ENCODE assay signal across 8 cellular contexts in genomic region chr4:121900132-121900983, GRCh38. TPM values are rescaled to one million over a fixed set of nuclear protein-coding genes. Genes with fewer than 3 reads are reported as not detected.
DNase-seq lines count a peak whose midpoint lies in the region; ATAC-seq and TF ChIP-seq lines count a peak whose summit lies in the region.

No MANE protein-coding gene starts in this region.

- no peak for TF ChIP-seq POLR2A in testis (IDR thresholded peaks at IDR 0.05)

- peak in 6 of 7 experiments; percentile 9 to 60 (median 46) for DNase-seq in CD8-positive, alpha-beta T cell
- DNase-seq in GM19238 (ENCODE audit: insufficient read length, low spot score), result peak; percentile 7
- DNase-seq in NCI-H748 treated with DMSO at 0.1 percent for 48 hours (lab: John Stamatoyannopoulos, UW), result peak; percentile 34
- peak; percentile 56 for DNase-seq in activated CD4-positive, alpha-beta memory T cell treated with anti-CD3 and anti-CD28 coated beads, Interleukin-2, amount 10 ng/mL, durations not matched to agents 7 days and 5 days
- DNase-seq in epidermal melanocyte (ENCODE audit: insufficient read length, low spot score), result peak; percentile 55
- DNase-seq in mucosa of gallbladder (ENCODE audit: low spot score), result peak; percentile 60
- peak; percentile 63 for DNase-seq in testis

- no peaks in the 10 kb centered on the region for H3K9me3 ChIP-seq in CD8-positive, alpha-beta T cell (ENCODE audit: low read length)
- H3K9me3 ChIP-seq in testis, result no peaks in the 10 kb centered on the region

- H3K27ac Mint-ChIP-seq in CD8-positive, alpha-beta T cell, result no peak overlapping the region
- H3K27ac Mint-ChIP-seq in activated CD4-positive, alpha-beta memory T cell treated with anti-CD3 and anti-CD28 coated beads, Interleukin-2, amount 10 ng/mL, durations not matched to agents 7 days and 5 days, result no peak overlapping the region

- intact Hi-C loops in CD8-positive, alpha-beta T cell (cut with DNase I, micrococcal nuclease), result loop anchor here (1.0 to 5.0 kb wide), 10 partner anchors 103 to 1027 kb away; partner anchors contain the start of gene BLTP1 (in 1 of the 2)
- intact Hi-C loops in testis (cut with DNase I; ENCODE audit: low total_unique reads), result no loop called here

- no peaks in the 10 kb centered on the region for H3K27me3 ChIP-seq in CD8-positive, alpha-beta T cell (ENCODE audit: insufficient read depth, low read length)
- no peaks in the 10 kb centered on the region for H3K27me3 ChIP-seq in testis

- peak; percentile 80 for ATAC-seq in CD8-positive, alpha-beta T cell
- peak; percentile 90 for ATAC-seq in HG03175 (IDR thresholded peaks at IDR 0.05; ENCODE audit: unreplicated experiment)

- H3K27ac ChIP-seq in CD8-positive, alpha-beta T cell (ENCODE audit: low read depth, low read length), result no peak overlapping the region
- H3K27ac ChIP-seq in testis, result no peak overlapping the region

- CTCF ChIA-PET in CD8-positive, alpha-beta T cell (lab: Charles Lee), result interaction anchor here (0.7 to 2.2 kb wide), 25 partner anchors 9 to 1030 kb away, joined by 3 to 15 read pairs (median 4); partner anchors contain the start of gene BLTP1
- CTCF ChIA-PET in activated CD4-positive, alpha-beta memory T cell treated with anti-CD3 and anti-CD28 coated beads, Interleukin-2, amount 10 ng/mL, durations not matched to agents 7 days and 5 days (lab: Charles Lee), result interaction anchor here (0.8 to 2.7 kb wide), 28 partner anchors 9 to 1030 kb away, joined by 3 to 36 read pairs (median 4); no protein-coding TSS in a partner anchor

- no peak overlapping the region for H3K4me3 Mint-ChIP-seq in CD8-positive, alpha-beta T cell
- no peak overlapping the region for H3K4me3 Mint-ChIP-seq in activated CD4-positive, alpha-beta memory T cell treated with anti-CD3 and anti-CD28 coated beads, Interleukin-2, amount 10 ng/mL, durations not matched to agents 7 days and 5 days

- peaks cover 10% of the 10 kb centered on the region for H3K4me1 Mint-ChIP-seq in CD8-positive, alpha-beta T cell (ENCODE audit: low read depth)
- peaks cover 4% of the 10 kb centered on the region for H3K4me1 Mint-ChIP-seq in activated CD4-positive, alpha-beta memory T cell treated with anti-CD3 and anti-CD28 coated beads, Interleukin-2, amount 10 ng/mL, durations not matched to agents 7 days and 5 days

- H3K36me3 Mint-ChIP-seq in CD8-positive, alpha-beta T cell, result no peaks in the 10 kb centered on the region
- no peaks in the 10 kb centered on the region for H3K36me3 Mint-ChIP-seq in activated CD4-positive, alpha-beta memory T cell treated with anti-CD3 and anti-CD28 coated beads, Interleukin-2, amount 10 ng/mL, durations not matched to agents 7 days and 5 days (ENCODE audit: low read depth)

- POLR2A ChIA-PET in CD8-positive, alpha-beta T cell (lab: Charles Lee), result interaction anchor here (0.7 kb wide), 1 partner anchor 17 kb away, joined by 3 read pairs; no protein-coding TSS in a partner anchor
- POLR2A ChIA-PET in activated CD4-positive, alpha-beta memory T cell treated with anti-CD3 and anti-CD28 coated beads, Interleukin-2, amount 10 ng/mL, durations not matched to agents 7 days and 5 days (lab: Charles Lee), result interaction anchor here (1.3 kb wide), 1 partner anchor 678 kb away, joined by 4 read pairs; no protein-coding TSS in a partner anchor

- peaks cover 4% of the 10 kb centered on the region for H3K4me1 ChIP-seq in CD8-positive, alpha-beta T cell (ENCODE audit: insufficient read depth, low read length)
- no peaks in the 10 kb centered on the region for H3K4me1 ChIP-seq in testis

- TF ChIP-seq CTCF in CD8-positive, alpha-beta T cell (IDR thresholded peaks at IDR 0.05), result peak; percentile 72
- peak; percentile 48 to 62 (median 61) for TF ChIP-seq CTCF in testis (IDR thresholded peaks at IDR 0.05)

- no peaks in the 10 kb centered on the region for H3K9me3 Mint-ChIP-seq in CD8-positive, alpha-beta T cell
- no peaks in the 10 kb centered on the region for H3K9me3 Mint-ChIP-seq in activated CD4-positive, alpha-beta memory T cell treated with anti-CD3 and anti-CD28 coated beads, Interleukin-2, amount 10 ng/mL, durations not matched to agents 7 days and 5 days

- no peaks in the 10 kb centered on the region for H3K36me3 ChIP-seq in CD8-positive, alpha-beta T cell (ENCODE audit: insufficient read depth, low read length)
- H3K36me3 ChIP-seq in testis (ENCODE audit: low read depth, missing control alignments), result no peaks in the 10 kb centered on the region

- peaks cover 10% of the 10 kb centered on the region for H3K27me3 Mint-ChIP-seq in CD8-positive, alpha-beta T cell (ENCODE audit: low read depth)
- no peaks in the 10 kb centered on the region for H3K27me3 Mint-ChIP-seq in activated CD4-positive, alpha-beta memory T cell treated with anti-CD3 and anti-CD28 coated beads, Interleukin-2, amount 10 ng/mL, durations not matched to agents 7 days and 5 days

- WGBS in testis, 2 donors, result 71 to 74% methylated on average over 4 of the region's 4 CpGs

- H3K4me3 ChIP-seq in CD8-positive, alpha-beta T cell (ENCODE audit: low read depth, low read length), result no peak overlapping the region
- H3K4me3 ChIP-seq in testis, result no peak overlapping the region

RNA-seq across cellular contexts. Expression of gene BBS7, which starts 30.1 kb away (rescaled TPM):
- total RNA-seq in CD8-positive, alpha-beta T cell, result 1 to 10 TPM; 3.4 to 4.7 TPM
- 10 to 100 TPM; 16.2 to 16.9 TPM for total RNA-seq in activated CD4-positive, alpha-beta memory T cell treated with anti-CD3 and anti-CD28 coated beads, Interleukin-2, amount 10 ng/mL, durations not matched to agents 7 days and 5 days
- total RNA-seq in mucosa of gallbladder (17.8 TPM), testis (10 to 100 TPM; 18.3 to 23.4 TPM)
- 16.7 TPM for polyA plus RNA-seq in testis (ENCODE audit: insufficient read depth, low read depth, low replicate concordance)

RNA-seq across cellular contexts. Expression of gene TRPC3, which starts 51.5 kb away (rescaled TPM):
- total RNA-seq in CD8-positive, alpha-beta T cell, result not detected
- 1 to 10 TPM in 1 of 2 experiments, under 1 TPM in 1; 0.70 to 1.1 TPM for total RNA-seq in activated CD4-positive, alpha-beta memory T cell treated with anti-CD3 and anti-CD28 coated beads, Interleukin-2, amount 10 ng/mL, durations not matched to agents 7 days and 5 days
- total RNA-seq in mucosa of gallbladder (14.1 TPM), testis (1 to 10 TPM; 1.9 to 3.7 TPM)
- polyA plus RNA-seq in testis (ENCODE audit: insufficient read depth, low read depth, low replicate concordance), result 0.57 TPM

Comparison
In these comparisons a context has a peak if more than half of its experiments do, and no peak if none do; other contexts are left out.
1. DNase-seq: peak in every context shown above with its lines; median percentile 63 in testis; 60 in mucosa of gallbladder; 56 in activated CD4-positive, alpha-beta memory T cell treated with anti-CD3 and anti-CD28 coated beads, Interleukin-2, amount 10 ng/mL, durations not matched to agents 7 days and 5 days; 55 in epidermal melanocyte; 46 in CD8-positive, alpha-beta T cell; 34 in NCI-H748 treated with DMSO at 0.1 percent for 48 hours; 7 in GM19238.